8 cellular contexts compared by ENCODE assay signal in the genomic region with DNA sequence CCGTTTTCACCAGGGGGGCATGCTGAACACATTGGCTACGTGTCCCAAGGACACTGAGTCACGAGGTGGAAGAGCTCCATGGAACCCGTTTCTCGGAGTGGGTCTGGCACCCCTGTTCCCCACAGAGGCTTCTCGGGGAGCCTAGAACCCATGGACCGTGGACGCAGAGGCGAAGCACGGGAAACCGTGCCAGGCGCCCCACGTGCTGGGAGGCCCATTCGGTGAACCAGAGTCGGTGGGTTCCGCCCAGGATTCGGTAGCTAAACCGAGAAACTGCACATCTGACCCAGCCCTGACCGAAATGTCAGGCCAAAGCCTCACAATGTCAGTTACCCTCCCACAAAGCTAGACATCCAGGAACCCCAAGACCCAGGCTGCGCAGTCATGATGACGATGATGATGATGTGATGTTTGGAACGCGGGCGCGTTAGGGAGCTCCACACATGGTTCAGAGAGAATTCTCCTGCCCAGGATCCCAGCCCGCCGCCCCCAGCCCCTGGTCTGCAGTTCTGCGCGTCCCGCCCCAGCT. TPM values are rescaled to one million over a fixed set of nuclear protein-coding genes. Genes with fewer than 3 reads are reported as not detected.
DNase-seq lines count a peak whose midpoint lies in the region; ATAC-seq and TF ChIP-seq lines count a peak whose summit lies in the region.

No MANE protein-coding gene starts in this region.

- no peaks in the 10 kb centered on the region for H3K36me3 Mint-ChIP-seq in chondrocyte (ENCODE audit: low read depth)

- H3K9me3 ChIP-seq in Panc1 (ENCODE audit: control insufficient read depth, insufficient read depth, low read depth, low read length): no peaks in the 10 kb centered on the region
- H3K9me3 ChIP-seq in stomach: no peaks in the 10 kb centered on the region

- H3K36me3 ChIP-seq in Panc1 (ENCODE audit: control insufficient read depth, insufficient read depth, low read length) (no peaks in the 10 kb centered on the region), stomach (no peaks in the 10 kb centered on the region)

- peaks cover 5% of the 10 kb centered on the region for H3K27me3 Mint-ChIP-seq in chondrocyte (ENCODE audit: low read depth)

- in situ Hi-C loops in Panc1 (cut with HindIII; ENCODE audit: low pct_unique_long_range_greater_than_20kb, low sequenced_read_pairs): no loop called here

- TF ChIP-seq CTCF in GM12864 (IDR thresholded peaks at IDR 0.05; ENCODE audit: low read depth, low read length, missing control alignments): no peak
- TF ChIP-seq CTCF in Panc1 (IDR thresholded peaks at IDR 0.05): no peak
- TF ChIP-seq CTCF in chondrocyte (IDR thresholded peaks at IDR 0.05): peak; percentile 21
- no peak for TF ChIP-seq CTCF in lower leg skin (IDR thresholded peaks at IDR 0.05)
- no peak for TF ChIP-seq CTCF in stomach (IDR thresholded peaks at IDR 0.05)

- peak overlapping the region; percentile 97 for H3K4me3 Mint-ChIP-seq in chondrocyte (ENCODE audit: unreplicated experiment)

- H3K27ac ChIP-seq in Panc1 (ENCODE audit: low read length) (peak overlapping the region; percentile 41), stomach (peak overlapping the region; percentile 53 to 90 (median 86))

- H3K9me3 Mint-ChIP-seq in chondrocyte (ENCODE audit: low read depth): no peaks in the 10 kb centered on the region

- no TSS peak for BruUV-seq in Panc1 (replicated peaks; lab: Mats Ljungman, UMichigan)

- CTCF ChIA-PET in Panc1 (lab: Charles Lee): interaction anchor here (0.6 to 2.1 kb wide), 2 partner anchors 27 to 712 kb away, joined by 4 to 16 read pairs; no protein-coding TSS in a partner anchor

- no peaks in the 10 kb centered on the region for H3K27me3 ChIP-seq in Panc1 (ENCODE audit: control insufficient read depth, insufficient read depth, low read length)
- H3K27me3 ChIP-seq in stomach: no peaks in the 10 kb centered on the region

- intact Hi-C loops in Panc1 (cut with micrococcal nuclease; ENCODE audit: unreplicated experiment) (no loop called here), lower leg skin (cut with DNase I; ENCODE audit: low total_unique reads) (no loop called here), stomach (cut with DNase I; ENCODE audit: low total_unique reads) (no loop called here)

- H3K4me3 ChIP-seq in GM12864 (ENCODE audit: low read depth, low read length): peak overlapping the region; percentile 66
- peak overlapping the region; percentile 86 to 88 for H3K4me3 ChIP-seq in Panc1 (ENCODE audit: low read depth in 2 of 2, low read length in 2 of 2)
- H3K4me3 ChIP-seq in lower leg skin (ENCODE audit: low read depth, poor library complexity, severe bottlenecking): peak overlapping the region; percentile 54
- H3K4me3 ChIP-seq in stomach: peak overlapping the region; percentile 80 to 97 (median 91)

- H3K4me1 ChIP-seq in Panc1 (ENCODE audit: control insufficient read depth, insufficient read depth, low read length): peaks cover 15% of the 10 kb centered on the region; the same call in 1 of the 2 replicates
- H3K4me1 ChIP-seq in stomach: peaks cover 9 to 27% (median 21%) of the 10 kb centered on the region in 4 donors

- POLR2A ChIA-PET in Panc1 (lab: Charles Lee): no interaction called here

- WGBS in lower leg skin, 2 donors: 1 to 3% methylated on average over 6 to 30 of the region's 30 CpGs
- 1 to 8% (median 3%) methylated on average over 17 to 30 of the region's 30 CpGs for WGBS in stomach, 5 donors

- DNase-seq in GM12864 (ENCODE audit: low read depth) (no peak), Panc1 (ENCODE audit: low read depth, low spot score) (no peak), chondrocyte (ENCODE audit: low spot score) (no peak), lower leg skin (ENCODE audit: low spot score in 2 of 2) (peak; percentile 42 to 92), stomach (peak; percentile 26), NCI-H510A (lab: John Stamatoyannopoulos, UW) (no peak), NCI-H774 (lab: John Stamatoyannopoulos, UW) (no peak)

- peaks cover 31% of the 10 kb centered on the region for H3K4me1 Mint-ChIP-seq in chondrocyte (ENCODE audit: low read depth)

- no peak for TF ChIP-seq POLR2A in lower leg skin (IDR thresholded peaks at IDR 0.05)
- TF ChIP-seq POLR2A in stomach (IDR thresholded peaks at IDR 0.05): no peak

- peak overlapping the region; percentile 96 for H3K27ac Mint-ChIP-seq in chondrocyte (ENCODE audit: unreplicated experiment)

- TF ChIP-seq EP300 in stomach (IDR thresholded peaks at IDR 0.05): no peak

- ATAC-seq in HG02571 (IDR thresholded peaks at IDR 0.05; ENCODE audit: unreplicated experiment) (peak; percentile 8), Panc1 (peak; percentile 16)

RNA-seq across cellular contexts. Expression of a gene that starts 28.5 kb away (rescaled TPM):
- total RNA-seq in Panc1 (2021; ENCODE audit: unreplicated experiment) (1.1 TPM), chondrocyte (20.7 to 69.4 TPM (median 24.5 TPM) in 3 replicates), lower leg skin (10 to 100 TPM in 1 of 4 donors, 1 to 10 TPM in 3; 4.2 to 11.4 (median 7.4) TPM), stomach (10 to 100 TPM in 2 of 5 donors, 1 to 10 TPM in 1, not detected in 2; 1.8 to 96.7 (median 34.4) TPM)
- 3.3 TPM for polyA plus RNA-seq in Panc1 (2012; ENCODE audit: insufficient read length)
- under 1 TPM; 0.12 to 0.76 (median 0.30) TPM for polyA plus RNA-seq in stomach

Comparison
In these comparisons a context has a peak if more than half of its experiments do, and no peak if none do; other contexts are left out.
1. DNase-seq: peak in lower leg skin (2 of 2) and stomach (single experiment); none in GM12864 (single experiment), Panc1 (single experiment), chondrocyte (single experiment), NCI-H510A (single experiment) and NCI-H774 (single experiment).
2. Peak in every context shown above with its lines, with median percentiles within 50 percentile points of each other: H3K4me3 ChIP-seq.